In genomic region chr16:73053379-73054130, GRCh38 we compare ENCODE assay signal across 10 cellular contexts. TPM values are rescaled to one million over a fixed set of nuclear protein-coding genes. Genes with fewer than 3 reads are reported as not detected.
DNase-seq lines count a peak whose midpoint lies in the region; FAIRE-seq and TF ChIP-seq lines count a peak whose summit lies in the region.
"Had no signal": no experiment of that assay in that cellular context is flagged by ENCODE, and none has a peak within 500 bp of the region (broad histone marks: within the 10 kb centered on the region; RNA-seq: fewer than 3 reads in every experiment).

No MANE protein-coding gene starts in this region.

- DNase-seq in MG63 (peak; percentile 71), bronchial epithelial cell (ENCODE audit: low read depth) (peak; percentile 82), HuH-7 (ENCODE audit: low spot score) (no peak), UCSD-AML1 (lab: John Stamatoyannopoulos, UW; ENCODE audit: unreplicated experiment) (no peak), pons (ENCODE audit: low spot score) (no peak)
- DNase-seq in activated T-cell treated with anti-CD3 and anti-CD28 coated beads, Interleukin-2, amount 50 U/mL, for 48 hours = no peak
- DNase-seq: activated CD4-positive, alpha-beta T cell treated with anti-CD3 and anti-CD28 coated beads for 36 hours had no signal

- WGBS in mesodermal cell (ENCODE audit: insufficient coverage in 2 of 2), 2 experiments = 2 to 6% methylated on average over 7 to 10 of the region's 15 CpGs

- H3K79me2 ChIP-seq in ACC112 (ENCODE audit: control insufficient read depth, insufficient read depth, low read length, unreplicated experiment) = peaks cover 96% of the 10 kb centered on the region

- H3K4me1 ChIP-seq in ACC112 (ENCODE audit: control insufficient read depth, insufficient read depth, low read length, unreplicated experiment) (peaks cover 64% of the 10 kb centered on the region), mesodermal cell (ENCODE audit: control insufficient read depth, insufficient read depth, low read length, poor library complexity, severe bottlenecking) (peaks cover 73% of the 10 kb centered on the region)

- H3K4me3 ChIP-seq in ACC112 (ENCODE audit: low read depth, low read length) = peak overlapping the region; percentile 60
- peak overlapping the region; percentile 9 for H3K4me3 ChIP-seq in MG63
- peak overlapping the region; percentile 12 for H3K4me3 ChIP-seq in bronchial epithelial cell (ENCODE audit: low read depth, low read length)
- no peak overlapping the region for H3K4me3 ChIP-seq in mesodermal cell (ENCODE audit: extremely low read depth, insufficient read depth, low read length, poor library complexity, severe bottlenecking)

- no peak for TF ChIP-seq CTCF in bronchial epithelial cell (IDR thresholded peaks at IDR 0.05; ENCODE audit: insufficient read depth, low read length, severe bottlenecking)

- H3K36me3 ChIP-seq in ACC112 (ENCODE audit: insufficient read depth, low read length) = no peaks in the 10 kb centered on the region
- no peaks in the 10 kb centered on the region for H3K36me3 ChIP-seq in MG63
- no peaks in the 10 kb centered on the region for H3K36me3 ChIP-seq in bronchial epithelial cell (ENCODE audit: control insufficient read depth, insufficient read depth, low read length)
- no peaks in the 10 kb centered on the region for H3K36me3 ChIP-seq in mesodermal cell (ENCODE audit: control insufficient read depth, insufficient read depth, low read length)

- no peak for FAIRE-seq in bronchial epithelial cell (lab: Jason Lieb, UNC)
- FAIRE-seq: keratinocyte had no signal

- H3K27me3 ChIP-seq in ACC112 (ENCODE audit: insufficient read depth, low read length) = no peaks in the 10 kb centered on the region
- no peaks in the 10 kb centered on the region for H3K27me3 ChIP-seq in MG63
- no peaks in the 10 kb centered on the region for H3K27me3 ChIP-seq in bronchial epithelial cell (ENCODE audit: control insufficient read depth, insufficient read depth, low read length)

- H3K27ac ChIP-seq in ACC112 (ENCODE audit: low read depth, low read length) = peak overlapping the region; percentile 80
- peak overlapping the region; percentile 74 for H3K27ac ChIP-seq in mesodermal cell (ENCODE audit: low read depth, low read length, severe bottlenecking)

- H3K9me3 ChIP-seq in MG63 (no peaks in the 10 kb centered on the region), mesodermal cell (ENCODE audit: control insufficient read depth, low read length) (no peaks in the 10 kb centered on the region)

- no peak overlapping the region for H2AFZ ChIP-seq in ACC112 (ENCODE audit: low read length, unreplicated experiment)

RNA-seq across cellular contexts. Expression of gene ZFHX3, which starts 5.6 kb away (rescaled TPM):
- 0.89 and 1.2 TPM in 2 replicates for total RNA-seq in MG63 (2014; rRNA removed; shearing (Covaris generic); ENCODE audit: low replicate concordance)
- 3.1 and 3.9 TPM in 2 replicates for total RNA-seq in bronchial epithelial cell
- 5.9 TPM for polyA plus RNA-seq in mesodermal cell (2013, experiment 1 of 2)
- polyA plus RNA-seq in mesodermal cell (2013, experiment 2 of 2) = 4.4 TPM

Comparison
In these comparisons a context has a peak if more than half of its experiments do, and no peak if none do; other contexts are left out.
1. DNase-seq: peak in MG63 (single experiment) and bronchial epithelial cell (single experiment); none in activated T-cell treated with anti-CD3 and anti-CD28 coated beads, Interleukin-2, amount 50 U/mL, for 48 hours (0 of 2), HuH-7 (single experiment), UCSD-AML1 (single experiment) and pons (single experiment).